7 cellular contexts compared by ENCODE assay signal in the genomic region with DNA sequence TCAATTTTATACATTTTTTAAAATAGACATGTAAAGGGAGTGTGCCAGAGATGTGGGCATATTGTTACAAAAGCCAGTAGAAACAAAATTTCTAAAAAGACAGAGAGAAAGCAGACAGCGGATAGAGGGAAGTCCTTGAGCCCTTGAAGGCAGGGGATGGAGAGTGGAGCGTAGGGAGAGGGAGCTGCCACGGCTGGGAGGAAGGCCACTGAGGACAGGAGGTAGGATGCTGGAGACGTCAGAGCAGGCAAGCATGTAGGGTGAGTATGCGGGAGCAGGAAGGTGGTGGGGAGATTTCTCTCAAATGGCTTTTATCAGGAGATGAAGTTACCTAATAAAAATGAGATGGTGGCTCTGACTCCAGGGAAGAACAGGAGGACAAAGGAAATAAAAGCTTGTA. TPM values are rescaled to one million over a fixed set of nuclear protein-coding genes. Genes with fewer than 3 reads are reported as not detected.
"Had no signal": no experiment of that assay in that cellular context is flagged by ENCODE, and none has a peak within 500 bp of the region (broad histone marks: within the 10 kb centered on the region; RNA-seq: fewer than 3 reads in every experiment).

No MANE protein-coding gene starts in this region.

- DNase-seq: H7, HFFc6, IMR-90 had no signal

- H3K27ac Mint-ChIP-seq: GM23338, HFFc6 had no signal

- H3K4me1 Mint-ChIP-seq: GM23338 had no signal

- ATAC-seq: GM23338, HCT116 had no signal

- H3K9me3 Mint-ChIP-seq: HFFc6 had no signal

- H3K4me3 Mint-ChIP-seq: GM23338, HFFc6 had no signal

RNA-seq across cellular contexts. Expression of a gene that starts 41.9 kb away (rescaled TPM):
- total RNA-seq: H4, HFFc6, HT-29, IMR-90 had no signal
